In genomic region chr9:762217-762616, GRCh38 we compare ENCODE assay signal across 14 cellular contexts.
DNase-seq lines count a peak whose midpoint lies in the region; ATAC-seq and TF ChIP-seq lines count a peak whose summit lies in the region.
"Had no signal": no experiment of that assay in that cellular context is flagged by ENCODE, and none has a peak within 500 bp of the region (broad histone marks: within the 10 kb centered on the region; RNA-seq: fewer than 3 reads in every experiment).

No MANE protein-coding gene starts in this region.

- peaks cover 37% of the 10 kb centered on the region for H3K27me3 Mint-ChIP-seq in stimulated activated naive CD8-positive, alpha-beta T cell treated with anti-CD3 and anti-CD28 coated beads, Interleukin-15, amount 100 ng/mL, for 72 hours

- no peak for DNase-seq in stimulated activated naive CD8-positive, alpha-beta T cell treated with anti-CD3 and anti-CD28 coated beads, Interleukin-15, Interleukin-2, amounts not matched to agents 100 U/mL and 50 U/mL, for 24 hours
- DNase-seq in stimulated activated naive CD8-positive, alpha-beta T cell treated with anti-CD3 and anti-CD28 coated beads, Interleukin-15, amount 100 ng/mL, for 72 hours: no peak
- DNase-seq in NB4 (ENCODE audit: low read depth) (peak; percentile 87), superior temporal gyrus (ENCODE audit: extremely low spot score) (no peak), NCI-H1092 (lab: John Stamatoyannopoulos, UW) (no peak), D341Med (ENCODE audit: low spot score) (no peak)
- DNase-seq: Calu3; CD4-positive, alpha-beta T cell; DMS79 treated with DMSO at 0.1 percent for 48 hours; EL; GM23248 had no signal

- no peak overlapping the region for H3K4me3 Mint-ChIP-seq in stimulated activated naive CD8-positive, alpha-beta T cell treated with anti-CD3 and anti-CD28 coated beads, Interleukin-15, amount 100 ng/mL, for 72 hours
- H3K4me3 Mint-ChIP-seq: B cell; CD4-positive, alpha-beta T cell had no signal

- H3K27ac Mint-ChIP-seq in stimulated activated naive CD8-positive, alpha-beta T cell treated with anti-CD3 and anti-CD28 coated beads, Interleukin-15, amount 100 ng/mL, for 72 hours: no peak overlapping the region
- H3K27ac Mint-ChIP-seq: B cell; CD4-positive, alpha-beta T cell had no signal

- H3K4me3 ChIP-seq in NB4 (ENCODE audit: low read depth, low read length): no peak overlapping the region
- H3K4me3 ChIP-seq: GM23248 had no signal

- TF ChIP-seq POLR2A in NB4 (IDR thresholded peaks at IDR 0.05; ENCODE audit: extremely low read depth, insufficient read length): no peak

- TF ChIP-seq CTCF in NB4 (IDR thresholded peaks at IDR 0.05; ENCODE audit: low read depth, low read length): no peak

- H3K4me1 Mint-ChIP-seq in stimulated activated naive CD8-positive, alpha-beta T cell treated with anti-CD3 and anti-CD28 coated beads, Interleukin-15, amount 100 ng/mL, for 72 hours: peaks cover 6% of the 10 kb centered on the region

- peak; percentile 12 for ATAC-seq in stimulated activated naive CD8-positive, alpha-beta T cell treated with anti-CD3 and anti-CD28 coated beads, Interleukin-15, Interleukin-2, amounts not matched to agents 100 U/mL and 50 U/mL, for 24 hours
- ATAC-seq in stimulated activated naive CD8-positive, alpha-beta T cell treated with anti-CD3 and anti-CD28 coated beads, Interleukin-15, amount 100 ng/mL, for 72 hours: no peak
- ATAC-seq in esophagus mucosa: peak; percentile 40
- ATAC-seq: HCT116 had no signal

- no peaks in the 10 kb centered on the region for H3K9me3 Mint-ChIP-seq in stimulated activated naive CD8-positive, alpha-beta T cell treated with anti-CD3 and anti-CD28 coated beads, Interleukin-15, amount 100 ng/mL, for 72 hours
- H3K9me3 Mint-ChIP-seq: CD4-positive, alpha-beta T cell had no signal
